Comparison of ENCODE assay signal across 9 cellular contexts in the genomic region with DNA sequence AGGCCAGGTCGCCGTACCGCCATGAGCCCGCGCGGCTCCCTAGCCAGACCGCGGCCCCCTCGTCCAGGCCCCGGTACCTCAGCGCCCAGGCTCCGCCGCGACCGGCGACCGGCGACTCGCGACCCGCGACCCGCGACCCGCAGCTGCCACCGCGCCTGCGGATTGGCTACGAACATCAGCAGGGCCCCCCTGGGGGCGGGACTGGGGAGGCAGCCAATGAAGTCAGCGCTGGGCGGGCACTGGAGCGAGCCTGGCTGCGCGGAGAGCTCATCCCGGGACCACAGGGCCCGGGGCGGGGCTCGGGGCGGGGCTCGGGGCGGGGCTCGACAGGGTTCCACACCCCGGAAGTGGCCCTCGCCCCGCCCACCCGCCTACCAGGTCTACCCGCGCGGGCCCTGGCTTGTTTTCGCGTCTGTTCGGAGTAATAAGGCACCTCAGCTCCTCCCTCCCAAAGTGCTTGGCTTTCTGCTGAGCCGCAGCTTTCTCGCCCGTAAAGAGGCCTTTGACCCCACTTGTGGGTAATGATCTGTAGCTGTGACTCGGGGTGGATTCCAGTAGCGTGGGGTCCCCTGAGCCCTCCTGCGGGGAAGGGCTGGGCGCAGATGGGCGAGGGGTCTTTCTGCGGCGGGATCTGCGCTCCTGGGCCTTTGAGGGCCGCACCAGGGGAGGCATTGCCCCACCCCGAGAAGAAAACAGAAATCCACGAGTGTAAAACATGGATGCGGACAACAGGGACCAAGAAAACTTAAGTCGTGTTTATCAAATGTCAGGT. TPM values are rescaled to one million over a fixed set of nuclear protein-coding genes. Genes with fewer than 3 reads are reported as not detected.
DNase-seq lines count a peak whose midpoint lies in the region; ATAC-seq, FAIRE-seq and TF ChIP-seq lines count a peak whose summit lies in the region.
"Had no signal": no experiment of that assay in that cellular context is flagged by ENCODE, and none has a peak within 500 bp of the region (broad histone marks: within the 10 kb centered on the region; RNA-seq: fewer than 3 reads in every experiment).

A gene (minus strand): TSS at position 170 of the 772 bp plus-strand sequence. CDS start 1,438 bp downstream, outside the sequence.

- H3K9me3 ChIP-seq in BE2C: no peaks in the 10 kb centered on the region

- H3K27me3 ChIP-seq in BE2C (no peaks in the 10 kb centered on the region), kidney epithelial cell (ENCODE audit: control insufficient read depth, insufficient read depth, low read length) (no peaks in the 10 kb centered on the region)

- TF ChIP-seq CTCF in BE2C (IDR thresholded peaks at IDR 0.05; ENCODE audit: low read depth, low read length) (no peak), kidney epithelial cell (IDR thresholded peaks at IDR 0.05; ENCODE audit: insufficient read depth, low read length, poor library complexity, severe bottlenecking) (no peak)

- H3K36me3 ChIP-seq in BE2C (no peaks in the 10 kb centered on the region), kidney epithelial cell (ENCODE audit: control insufficient read depth, insufficient read depth, low read length) (no peaks in the 10 kb centered on the region)

- FAIRE-seq in GM19239 (lab: Jason Lieb, UNC): peak; percentile 94
- FAIRE-seq: colon had no signal

- DNase-seq in BE2C (peak; percentile 100), GM19239 (ENCODE audit: insufficient read length, low spot score) (peak; percentile 97), NCI-H460 (ENCODE audit: extremely low read depth, low read depth) (peak; percentile 90), cerebellar cortex (ENCODE audit: low spot score) (peak; percentile 95), kidney epithelial cell (ENCODE audit: low read depth) (peak; percentile 61)
- DNase-seq in stimulated activated CD4-positive, alpha-beta T cell treated with anti-CD3 and anti-CD28 coated beads, Interleukin-15, amount 100 ng/mL, for 1 hour (ENCODE audit: low read depth in 1 of 2, low spot score in 1 of 2): peak; percentile 98 to 99

- H3K4me3 ChIP-seq in BE2C (ENCODE audit: low read depth, low read length) (peak within 1 kb of the TSS; percentile 68), kidney epithelial cell (ENCODE audit: low read depth, low read length) (peak within 1 kb of the TSS; percentile 87)

- ATAC-seq in HG03439 (IDR thresholded peaks at IDR 0.05; ENCODE audit: unreplicated experiment): peak; percentile 97
- ATAC-seq in activated CD4-positive, CD25-positive, alpha-beta regulatory T cell treated with anti-CD3 and anti-CD28 coated beads, Interleukin-2, amount 50 U/mL, for 24 hours: peak; percentile 98 to 99

- no peaks in the 10 kb centered on the region for H3K4me1 ChIP-seq in BE2C

RNA-seq across cellular contexts. Expression of the gene that starts here (rescaled TPM):
- polyA plus RNA-seq in BE2C (2012; ENCODE audit: insufficient read depth, insufficient read length, low read depth): 4.6 TPM
- 4.5 and 6.0 TPM in 2 replicates for total RNA-seq in NCI-H460 (2014; rRNA removed; shearing (Covaris generic))
- polyA plus RNA-seq in NCI-H460 (2014; cell fraction: nucleus; rRNA removed): 15.0 and 16.2 TPM in 2 replicates
- 7.9 and 24.8 TPM in 2 replicates for total RNA-seq in kidney epithelial cell

Comparison
In these comparisons a context has a peak if more than half of its experiments do, and no peak if none do; other contexts are left out.
1. Peak in every context shown above with its lines: DNase-seq, ATAC-seq and H3K4me3 ChIP-seq.